Comparison of ENCODE assay signal across 8 cellular contexts in genomic region chr16:69396187-69397061, GRCh38. TPM values are rescaled to one million over a fixed set of nuclear protein-coding genes. Genes with fewer than 3 reads are reported as not detected.
DNase-seq lines count a peak whose midpoint lies in the region; ATAC-seq and TF ChIP-seq lines count a peak whose summit lies in the region.

No MANE protein-coding gene starts in this region.

- no CpG with 5 or more reads among the region's 13 CpGs for WGBS in H9 (ENCODE audit: extremely low coverage, insufficient read length, low lambda C conversion rate)

- no peak overlapping the region for H2BK15ac ChIP-seq in H9 (ENCODE audit: low read depth, low read length)

- no peaks in the 10 kb centered on the region for H4K20me1 ChIP-seq in H9 (ENCODE audit: control insufficient read depth, insufficient read depth, insufficient read length)

- peaks cover 22% of the 10 kb centered on the region for H3K4me1 Mint-ChIP-seq in CD14-positive monocyte
- H3K4me1 Mint-ChIP-seq in H9: peaks cover 11 to 16% of the 10 kb centered on the region in 2 experiments

- peak overlapping the region; percentile 59 to 87 (median 68) for H3K27ac Mint-ChIP-seq in CD14-positive monocyte
- peak overlapping the region in 2 of 3 experiments; percentile 24 to 90; a peak in 4 of 7 replicates for H3K27ac Mint-ChIP-seq in H9

- DNase-seq in CD14-positive monocyte (ENCODE audit: low spot score) (peak; percentile 80), H9 (peak; percentile 53), NCI-H345 (lab: John Stamatoyannopoulos, UW) (peak; percentile 68), cerebellar cortex (ENCODE audit: low spot score) (peak; percentile 87), left kidney (ENCODE audit: low read depth, low spot score) (peak; percentile 94)
- DNase-seq in activated CD4-positive, CD25-positive, alpha-beta regulatory T cell treated with anti-CD3 and anti-CD28 coated beads, Interleukin-2, amount 50 U/mL, for 16 hours (ENCODE audit: low read depth, low spot score): peak; percentile 45
- peak; percentile 61 for DNase-seq in stimulated activated CD4-positive, alpha-beta T cell treated with anti-CD3 and anti-CD28 coated beads, Interleukin-1b, Interleukin-23, amount 100 ng/mL, for 48 hours

- H3K9me3 Mint-ChIP-seq in CD14-positive monocyte (peaks cover 0 to 8% (median 0%) of the 10 kb centered on the region in 7 donors), H9 (no peaks in the 10 kb centered on the region)

- H3K27me3 ChIP-seq in H9 (ENCODE audit: insufficient read depth, low read length): no peaks in the 10 kb centered on the region; the same call in 1 of the 2 replicates

- no peak overlapping the region for H3K56ac ChIP-seq in H9 (ENCODE audit: insufficient read length, low read depth, low read length)

- no peak overlapping the region for H3T11ph ChIP-seq in H9 (ENCODE audit: low read length)

- H3K79me1 ChIP-seq in H9 (ENCODE audit: insufficient read depth, low read depth, low read length, poor library complexity, severe bottlenecking): no peaks in the 10 kb centered on the region

- H3K18ac ChIP-seq in H9 (ENCODE audit: insufficient read length, low read depth, low read length): peak overlapping the region; percentile 75

- H3K36me3 Mint-ChIP-seq in CD14-positive monocyte (no peaks in the 10 kb centered on the region), H9 (ENCODE audit: insufficient read depth in 1 of 3, low read depth in 3 of 3) (no peaks in the 10 kb centered on the region)

- no peak overlapping the region for H2BK120ac ChIP-seq in H9 (ENCODE audit: low read depth, low read length, poor library complexity, severe bottlenecking)

- no peak overlapping the region for H4K91ac ChIP-seq in H9 (ENCODE audit: insufficient read length, low read depth, low read length)

- H3K27me3 Mint-ChIP-seq in CD14-positive monocyte (ENCODE audit: low read depth in 3 of 3) (peaks cover 28 to 41% (median 34%) of the 10 kb centered on the region in 3 donors), H9 (ENCODE audit: low read depth) (no peaks in the 10 kb centered on the region; the same call in none of the 2 replicates)

- ATAC-seq in HG03159 (IDR thresholded peaks at IDR 0.05; ENCODE audit: unreplicated experiment): no peak

- no peaks in the 10 kb centered on the region for H3K23me2 ChIP-seq in H9 (ENCODE audit: insufficient read length, low read depth, low read length, poor library complexity, severe bottlenecking)

- TF ChIP-seq CTCF in CD14-positive monocyte (IDR thresholded peaks at IDR 0.05) (peak; percentile 9), H9 (conservative IDR thresholded peaks at IDR 0.05) (peak; percentile 83)

- H2BK5ac ChIP-seq in H9 (ENCODE audit: insufficient read length, low read length): no peak overlapping the region

- H3K4me3 Mint-ChIP-seq in CD14-positive monocyte (peak overlapping the region in 1 of 2 donors; percentile 71), H9 (peak overlapping the region in 1 of 2 experiments; percentile 1; a peak in 1 of 5 replicates)

- peak overlapping the region; percentile 99 for H2AFZ ChIP-seq in H9 (ENCODE audit: low read length)

- H4K8ac ChIP-seq in H9 (replicated peaks; ENCODE audit: insufficient read length, low read depth, low read length): no peak overlapping the region

- no peaks in the 10 kb centered on the region for H3K9me3 ChIP-seq in H9 (ENCODE audit: control insufficient read depth, low read depth, low read length)

- no peak overlapping the region for H2BK12ac ChIP-seq in H9 (ENCODE audit: insufficient read length, low read depth, low read length)

- no peaks in the 10 kb centered on the region for H3K79me2 ChIP-seq in H9 (ENCODE audit: insufficient read depth, low read length)

- H3K4ac ChIP-seq in H9 (ENCODE audit: low read depth, low read length): no peak overlapping the region

- no peaks in the 10 kb centered on the region; the same call in 1 of the 2 replicates for H3K4me1 ChIP-seq in H9 (ENCODE audit: insufficient read depth, low read length)

- H3K4me2 ChIP-seq in H9 (ENCODE audit: insufficient read depth, insufficient read length, low read length): no peak overlapping the region

- H3K27ac ChIP-seq in H9 (ENCODE audit: insufficient read length, low read depth, low read length): no peak overlapping the region

- intact Hi-C loops in CD14-positive monocyte (cut with micrococcal nuclease): loop anchor here (5.0 to 10.0 kb wide), 3 partner anchors 168 to 358 kb away; partner anchors contain the start of genes NFAT5 (in 2 of the 2) and NOB1 (in 1 of the 2)

- H2AK5ac ChIP-seq in H9 (ENCODE audit: insufficient read length, low read length): no peak overlapping the region

- H4K5ac ChIP-seq in H9 (ENCODE audit: insufficient read length, low read depth, low read length): no peak overlapping the region

- no peak overlapping the region for H3K23ac ChIP-seq in H9 (ENCODE audit: insufficient read length, low read depth, low read length)

- H3K14ac ChIP-seq in H9 (ENCODE audit: insufficient read depth, low read length): no peak overlapping the region

- H2BK20ac ChIP-seq in H9 (ENCODE audit: low read depth, low read length, poor library complexity, severe bottlenecking): peak overlapping the region; percentile 29

- no peak overlapping the region for H3K9ac ChIP-seq in H9 (ENCODE audit: extremely low read depth, insufficient read length, low read length)

RNA-seq across cellular contexts. Expression of gene TERF2, which starts 10.6 kb away (rescaled TPM):
- polyA plus RNA-seq in CD14-positive monocyte: 10 to 100 TPM in 1 of 2 donors, 1 to 10 TPM in 1; 8.8 to 11.2 TPM
- total RNA-seq in H9 (2021): 51.0 and 51.7 TPM in 2 replicates

RNA-seq across cellular contexts. Expression of gene CYB5B, which starts 28.0 kb away (rescaled TPM):
- 10 to 100 TPM; 84.9 to 90.4 TPM for polyA plus RNA-seq in CD14-positive monocyte
- total RNA-seq in H9 (2021): 126 and 132 TPM in 2 replicates

RNA-seq across cellular contexts. Expression of gene TMED6, which starts 44.8 kb away (rescaled TPM):
- not detected for polyA plus RNA-seq in CD14-positive monocyte
- total RNA-seq in H9 (2021): 0.31 TPM in 1 of 2 replicates, not detected in the other

RNA-seq across cellular contexts. Expression of gene NIP7, which starts 56.9 kb away (rescaled TPM):
- polyA plus RNA-seq in CD14-positive monocyte: 10 to 100 TPM; 14.2 to 16.4 TPM
- total RNA-seq in H9 (2021): 72.8 and 75.8 TPM in 2 replicates

RNA-seq across cellular contexts. Expression of gene COG8, which starts 57.1 kb away (rescaled TPM):
- 10 to 100 TPM; 21.6 to 24.1 TPM for polyA plus RNA-seq in CD14-positive monocyte
- 52.3 and 55.3 TPM in 2 replicates for total RNA-seq in H9 (2021)
